ENCODE assay signal across 33 cellular contexts in genomic region chr12:76856018-76856644, GRCh38.
"Had no signal": no experiment of that assay in that cellular context is flagged by ENCODE, and none has a peak within 500 bp of the region (broad histone marks: within the 10 kb centered on the region; RNA-seq: fewer than 3 reads in every experiment).

No MANE protein-coding gene starts in this region.

- H3K4me3 ChIP-seq: adrenal gland, body of pancreas, breast epithelium had no signal

- ATAC-seq: activated CD8-positive, alpha-beta T cell treated with anti-CD3 and anti-CD28 coated beads for 36 hours; activated naive CD4-positive, alpha-beta T cell treated with anti-CD3 and anti-CD28 coated beads, Interleukin-2, amount 50 U/mL, for 72 hours; activated T-cell treated with anti-CD3 and anti-CD28 coated beads, Interleukin-2, amount 50 U/mL, for 4 hours; activated T-cell treated with anti-CD3 and anti-CD28 coated beads, Interleukin-2, amount 50 U/mL, for 72 hours; activated T-helper 17 cell treated with anti-CD3 and anti-CD28 coated beads, Interleukin-2, amount 50 U/mL, for 72 hours; body of pancreas had no signal

- DNase-seq: activated B cell treated with CpG ODN at 0.5 μM for 24 hours; activated CD4-positive, alpha-beta memory T cell treated with anti-CD3 and anti-CD28 coated beads for 36 hours; activated CD4-positive, alpha-beta T cell treated with anti-CD3 and anti-CD28 coated beads for 4 hours; activated CD4-positive, alpha-beta T cell treated with anti-CD3 and anti-CD28 coated beads, Interleukin-2, amount 10 ng/mL, durations not matched to agents 24 days and 14 days; activated CD4-positive, alpha-beta T cell treated with anti-CD3 and anti-CD28 coated beads, Interleukin-2, amount 50 U/mL, for 1 hour; activated CD4-positive, alpha-beta T cell treated with anti-CD3 and anti-CD28 coated beads, Interleukin-2, amount 50 U/mL, for 4 hours; activated CD4-positive, CD25-positive, alpha-beta regulatory T cell treated with anti-CD3 and anti-CD28 coated beads, Interleukin-2, amount 50 U/mL, for 72 hours; activated CD8-positive, alpha-beta memory T cell treated with anti-CD3 and anti-CD28 coated beads, Interleukin-2, amount 50 U/mL, for 4 hours; activated CD8-positive, alpha-beta T cell treated with anti-CD3 and anti-CD28 coated beads for 36 hours; activated effector memory CD4-positive, alpha-beta T cell treated with anti-CD3 and anti-CD28 coated beads, Interleukin-2, amount 50 U/mL, for 16 hours; activated gamma-delta T cell treated with Interleukin-2 at 50 U/mL for 16 hours; activated naive CD4-positive, alpha-beta T cell; activated naive CD4-positive, alpha-beta T cell treated with anti-CD3 and anti-CD28 coated beads for 36 hours; activated naive CD4-positive, alpha-beta T cell treated with anti-CD3 and anti-CD28 coated beads, Interleukin-2, amount 50 U/mL, for 16 hours; activated naive CD8-positive, alpha-beta T cell treated with anti-CD3 and anti-CD28 coated beads for 36 hours; activated T-cell treated with anti-CD3 and anti-CD28 coated beads for 4 hours; activated T-cell treated with anti-CD3 and anti-CD28 coated beads, Interleukin-2, amount 50 U/mL, for 1 hour; activated T-cell treated with anti-CD3 and anti-CD28 coated beads, Interleukin-2, amount 50 U/mL, for 4 hours; activated T-cell treated with anti-CD3 and anti-CD28 coated beads, Interleukin-2, amount 50 U/mL, for 72 hours; adrenal gland; amniotic stem cell; aorta; body of pancreas; brain microvascular endothelial cell; central memory CD4-positive, alpha-beta T cell; SW 1271; T-helper 1 cell; T-helper 2 cell; T-helper 9 cell had no signal

- H3K27me3 ChIP-seq: adrenal gland, body of pancreas, brain microvascular endothelial cell, breast epithelium had no signal

- H3K4me1 ChIP-seq: adrenal gland, body of pancreas, breast epithelium had no signal

- H3K36me3 ChIP-seq: breast epithelium had no signal

- H3K9me3 ChIP-seq: adrenal gland had no signal

- H3K27ac ChIP-seq: adrenal gland, body of pancreas, brain microvascular endothelial cell, breast epithelium, VCaP had no signal
